Comparison of ENCODE assay signal across 1 cellular context in genomic region chr11:9461068-9461759, GRCh38.
A peak's percentile ranks its signal among the peaks of the same experiment; 100 is the strongest.
TF ChIP-seq lines count a peak whose summit lies in the region.

No MANE protein-coding gene starts in this region.

TF ChIP-seq in GM12878, 131 proteins besides CTCF, POLR2A, EP300 and RAD21 (continued from another document and continues in another):
- TF ChIP-seq IRF3 (IDR thresholded peaks at IDR 0.05): no peak
- no peak for TF ChIP-seq MTA3 (IDR thresholded peaks at IDR 0.05; ENCODE audit: borderline replicate concordance, low read length)
- no peak; the same call in 1 of the 2 replicates for TF ChIP-seq FOXM1 (IDR thresholded peaks at IDR 0.05; ENCODE audit: low read depth, low read length)
- no peak for TF ChIP-seq KAT2A (conservative IDR thresholded peaks at IDR 0.05; ENCODE audit: control insufficient read depth, low read depth, low read length)
- 0 out of 2 replicates have a peak, but pooled peaks have one; percentile 10 for TF ChIP-seq CBX5 (IDR thresholded peaks at IDR 0.05; ENCODE audit: low read depth)
- no peak for TF ChIP-seq PRDM15 (CRISPR knock-in tag; IDR thresholded peaks at IDR 0.05)
- TF ChIP-seq SPI1 (IDR thresholded peaks at IDR 0.05; ENCODE audit: borderline replicate concordance, insufficient read depth, low read depth, low read length): no peak
- TF ChIP-seq HCFC1 (IDR thresholded peaks at IDR 0.05; ENCODE audit: low read length): no peak
- no peak for TF ChIP-seq ATF7 (IDR thresholded peaks at IDR 0.05; ENCODE audit: low read depth)
- peak; percentile 61 for TF ChIP-seq TBL1XR1 (IDR thresholded peaks at IDR 0.05; ENCODE audit: low read depth, low read length)
- no peak for TF ChIP-seq YBX1 (IDR thresholded peaks at IDR 0.05)
- TF ChIP-seq NFYA (IDR thresholded peaks at IDR 0.05; ENCODE audit: borderline replicate concordance, low read depth, low read length): no peak
- TF ChIP-seq NR2F1 (conservative IDR thresholded peaks at IDR 0.05): peak; percentile 84
- peak; percentile 57; the same call in 1 of the 2 replicates for TF ChIP-seq GATAD2B (conservative IDR thresholded peaks at IDR 0.05; ENCODE audit: low read depth)
- TF ChIP-seq NR2C1 (IDR thresholded peaks at IDR 0.05): no peak
- TF ChIP-seq SMC3 (IDR thresholded peaks at IDR 0.05; ENCODE audit: borderline replicate concordance, low read length): 0 out of 2 replicates have a peak, but pooled peaks have one; percentile 11
- TF ChIP-seq IRF5 (IDR thresholded peaks at IDR 0.05; ENCODE audit: borderline replicate concordance): no peak
- TF ChIP-seq REST (IDR thresholded peaks at IDR 0.05; ENCODE audit: low read depth, low read length): peak; percentile 51; the same call in 1 of the 2 replicates
- TF ChIP-seq ZSCAN29 (IDR thresholded peaks at IDR 0.05): peak; percentile 77; the same call in 1 of the 2 replicates
- no peak for TF ChIP-seq BCLAF1 (IDR thresholded peaks at IDR 0.05)
- no peak for TF ChIP-seq SIN3A (IDR thresholded peaks at IDR 0.05; ENCODE audit: low read depth, low read length)
- no peak for TF ChIP-seq E4F1 (IDR thresholded peaks at IDR 0.05; ENCODE audit: borderline replicate concordance, partially characterized antibody)
- no peak for TF ChIP-seq CUX1 (IDR thresholded peaks at IDR 0.05; ENCODE audit: insufficient replicate concordance, low read depth, low read length)
- TF ChIP-seq NBN (IDR thresholded peaks at IDR 0.05): no peak
- no peak for TF ChIP-seq ZZZ3 (IDR thresholded peaks at IDR 0.05; ENCODE audit: control insufficient read depth, insufficient read length, low read depth)
- TF ChIP-seq NRF1 (conservative IDR thresholded peaks at IDR 0.05; ENCODE audit: low read depth, low read length): no peak
- TF ChIP-seq ASH2L (IDR thresholded peaks at IDR 0.05; ENCODE audit: borderline replicate concordance, low read depth): peak; percentile 94; the same call in 1 of the 2 replicates
- TF ChIP-seq CEBPZ (IDR thresholded peaks at IDR 0.05; ENCODE audit: low read depth, low read length): no peak
